8 cellular contexts compared by ENCODE assay signal in genomic region chr10:124740374-124741280, GRCh38. TPM values are rescaled to one million over a fixed set of nuclear protein-coding genes. Genes with fewer than 3 reads are reported as not detected.
DNase-seq lines count a peak whose midpoint lies in the region; ATAC-seq and TF ChIP-seq lines count a peak whose summit lies in the region.

No MANE protein-coding gene starts in this region.

- H3K4me2 ChIP-seq in MM.1S (ENCODE audit: low read depth, low read length) = peak overlapping the region; percentile 98; the same call in 1 of the 2 replicates

- H3K4me3 ChIP-seq in CD8-positive, alpha-beta memory T cell (ENCODE audit: low read length) = peak overlapping the region; percentile 74
- H3K4me3 ChIP-seq in MM.1S (ENCODE audit: low read length) = no peak overlapping the region
- peak overlapping the region in 3 of 5 donors; percentile 53 to 77 (median 70) for H3K4me3 ChIP-seq in subcutaneous abdominal adipose tissue (ENCODE audit: low read depth in 1 of 5, low read length in 5 of 5)

- H3K27ac ChIP-seq in CD8-positive, alpha-beta memory T cell (ENCODE audit: low read depth, low read length) = peak overlapping the region; percentile 53
- H3K27ac ChIP-seq in MM.1S (ENCODE audit: low read length) (no peak overlapping the region), subcutaneous abdominal adipose tissue (ENCODE audit: low read depth, low read length) (peak overlapping the region; percentile 90)

- no peaks in the 10 kb centered on the region for H3K9me3 Mint-ChIP-seq in CD8-positive, alpha-beta memory T cell
- H3K9me3 Mint-ChIP-seq in brain = no peaks in the 10 kb centered on the region

- no peaks in the 10 kb centered on the region for H3K9me3 ChIP-seq in CD8-positive, alpha-beta memory T cell (ENCODE audit: low read length)
- H3K9me3 ChIP-seq in MM.1S (replicated peaks; ENCODE audit: insufficient read depth, low read length) (no peaks in the 10 kb centered on the region), subcutaneous abdominal adipose tissue (ENCODE audit: control insufficient read depth in 5 of 5, low read length in 5 of 5) (no peaks in the 10 kb centered on the region)

- H4K20me1 ChIP-seq in MM.1S (ENCODE audit: insufficient read depth, low read length) = no peaks in the 10 kb centered on the region

- H3K27me3 ChIP-seq in CD8-positive, alpha-beta memory T cell (ENCODE audit: insufficient read depth, low read length, poor library complexity, severe bottlenecking) = no peaks in the 10 kb centered on the region
- no peaks in the 10 kb centered on the region for H3K27me3 ChIP-seq in MM.1S (replicated peaks; ENCODE audit: insufficient read depth, low read length)
- no peaks in the 10 kb centered on the region for H3K27me3 ChIP-seq in subcutaneous abdominal adipose tissue (ENCODE audit: control insufficient read depth in 5 of 5, insufficient read depth in 4 of 5, low read length in 5 of 5)

- peak overlapping the region; percentile 95 to 100 (median 98) for H3K4me3 Mint-ChIP-seq in CD8-positive, alpha-beta memory T cell
- H3K4me3 Mint-ChIP-seq in brain = peak overlapping the region; percentile 92 to 98 (median 96)

- no peaks in the 10 kb centered on the region for H3K9me2 ChIP-seq in MM.1S (replicated peaks; ENCODE audit: insufficient read depth, low read length)

- no peaks in the 10 kb centered on the region for H3K36me3 ChIP-seq in CD8-positive, alpha-beta memory T cell (ENCODE audit: insufficient read depth, low read length)
- no peaks in the 10 kb centered on the region for H3K36me3 ChIP-seq in MM.1S (replicated peaks; ENCODE audit: insufficient read depth, low read length)
- no peaks in the 10 kb centered on the region for H3K36me3 ChIP-seq in subcutaneous abdominal adipose tissue (ENCODE audit: control insufficient read depth in 5 of 5, insufficient read depth in 5 of 5, low read length in 5 of 5)

- ATAC-seq in GM21381 (IDR thresholded peaks at IDR 0.05; ENCODE audit: unreplicated experiment) = peak; percentile 8

- no peak for TF ChIP-seq CTCF in MM.1S (IDR thresholded peaks at IDR 0.05; ENCODE audit: low read length)
- TF ChIP-seq CTCF in brain (conservative IDR thresholded peaks at IDR 0.05) = no peak

- peaks cover 72% of the 10 kb centered on the region for H3K79me2 ChIP-seq in MM.1S (ENCODE audit: low read length)

- CTCF ChIA-PET in CD8-positive, alpha-beta memory T cell (lab: Charles Lee) = interaction anchor here (0.8 to 17.4 kb wide), 41 partner anchors 11 to 279 kb away, joined by 3 to 397 read pairs (median 10); partner anchors contain the start of gene LHPP

- H3K36me3 Mint-ChIP-seq in CD8-positive, alpha-beta memory T cell = peaks cover 0 to 20% (median 0%) of the 10 kb centered on the region in 3 donors
- no peaks in the 10 kb centered on the region for H3K36me3 Mint-ChIP-seq in brain

- no peak for DNase-seq in CD8-positive, alpha-beta memory T cell
- no peak for DNase-seq in MM.1S
- peak; percentile 64 for DNase-seq in left kidney (ENCODE audit: low read depth, low spot score)
- DNase-seq in NCI-H345 treated with DMSO at 0.1 percent for 48 hours (lab: John Stamatoyannopoulos, UW; ENCODE audit: unreplicated experiment) = no peak
- no peak for DNase-seq in HT-29 (ENCODE audit: low spot score)

- H3F3A ChIP-seq in MM.1S (ENCODE audit: insufficient read depth, low read length) = peaks cover 18% of the 10 kb centered on the region

- POLR2A ChIA-PET in CD8-positive, alpha-beta memory T cell (lab: Charles Lee) = interaction anchor here (0.6 to 3.6 kb wide), 14 partner anchors 7 to 200 kb away, joined by 3 to 33 read pairs (median 6); no protein-coding TSS in a partner anchor

- H3K4me1 ChIP-seq in CD8-positive, alpha-beta memory T cell (ENCODE audit: insufficient read depth, low read length) = peaks cover 79% of the 10 kb centered on the region
- peaks cover 21% of the 10 kb centered on the region for H3K4me1 ChIP-seq in MM.1S (ENCODE audit: low read length)
- H3K4me1 ChIP-seq in subcutaneous abdominal adipose tissue (ENCODE audit: control insufficient read depth in 5 of 5, insufficient read depth in 5 of 5, low read length in 5 of 5) = peaks cover 36 to 89% (median 82%) of the 10 kb centered on the region in 5 donors

- H3K27me3 Mint-ChIP-seq in CD8-positive, alpha-beta memory T cell = peaks cover 0 to 1% of the 10 kb centered on the region in 2 donors
- peaks cover 6% of the 10 kb centered on the region for H3K27me3 Mint-ChIP-seq in brain

- H3K4me1 Mint-ChIP-seq in CD8-positive, alpha-beta memory T cell = peaks cover 78 to 84% (median 82%) of the 10 kb centered on the region in 3 donors
- peaks cover 82% of the 10 kb centered on the region for H3K4me1 Mint-ChIP-seq in brain

- H3K27ac Mint-ChIP-seq in CD8-positive, alpha-beta memory T cell = peak overlapping the region; percentile 89 to 98 (median 96)
- peak overlapping the region; percentile 92 to 98 (median 96) for H3K27ac Mint-ChIP-seq in brain

- H2AFZ ChIP-seq in MM.1S (ENCODE audit: low read length) = no peak overlapping the region

- no peak overlapping the region for H3K9ac ChIP-seq in MM.1S (ENCODE audit: low read length)
- peak overlapping the region; percentile 8 to 61 (median 43) for H3K9ac ChIP-seq in subcutaneous abdominal adipose tissue (ENCODE audit: low read length in 5 of 5)

RNA-seq across cellular contexts. Expression of gene FAM53B, which starts 3.6 kb away (rescaled TPM):
- 10 to 100 TPM; 28.8 to 29.2 TPM for total RNA-seq in CD8-positive, alpha-beta memory T cell
- polyA plus RNA-seq in CD8-positive, alpha-beta memory T cell = 41.6 TPM
- 25.9 TPM for polyA plus RNA-seq in brain (ENCODE audit: insufficient read depth, low read depth, low replicate concordance)
- total RNA-seq in HT-29 (2014; rRNA removed; shearing (Covaris generic)) = 17.8 and 20.2 TPM in 2 replicates

RNA-seq across cellular contexts. Expression of gene EEF1AKMT2, which starts 51.1 kb away (rescaled TPM):
- total RNA-seq in CD8-positive, alpha-beta memory T cell = 10 to 100 TPM; 18.2 to 18.6 TPM
- 21.1 TPM for polyA plus RNA-seq in CD8-positive, alpha-beta memory T cell
- polyA plus RNA-seq in brain (ENCODE audit: insufficient read depth, low read depth, low replicate concordance) = 9.8 TPM
- 10.7 and 14.0 TPM in 2 replicates for total RNA-seq in HT-29 (2014; rRNA removed; shearing (Covaris generic))
